In genomic region chr2:86293612-86294011, GRCh38 we compare ENCODE assay signal across 30 cellular contexts. TPM values are rescaled to one million over a fixed set of nuclear protein-coding genes. Genes with fewer than 3 reads are reported as not detected.
A peak's percentile ranks its signal among the peaks of the same experiment; 100 is the strongest.
DNase-seq lines count a peak whose midpoint lies in the region; ATAC-seq, FAIRE-seq and TF ChIP-seq lines count a peak whose summit lies in the region.
"Had no signal": no experiment of that assay in that cellular context is flagged by ENCODE, and none has a peak within 500 bp of the region (broad histone marks: within the 10 kb centered on the region; RNA-seq: fewer than 3 reads in every experiment).

No MANE protein-coding gene starts in this region.

- no peaks in the 10 kb centered on the region for H3K36me3 Mint-ChIP-seq in CD14-positive monocyte
- H3K36me3 Mint-ChIP-seq: CD8-positive, alpha-beta memory T cell; T-cell had no signal

- FAIRE-seq in HTR-8/SVneo (lab: Jason Lieb, UNC) (peak; percentile 54), pancreas (lab: Jason Lieb, UNC) (no peak)

- TF ChIP-seq CTCF in fibroblast of mammary gland (conservative IDR thresholded peaks at IDR 0.05; ENCODE audit: control insufficient read depth, insufficient read depth, low read depth, low read length): no peak
- no peak for TF ChIP-seq CTCF in pancreas (IDR thresholded peaks at IDR 0.05)
- TF ChIP-seq CTCF in CD14-positive monocyte (IDR thresholded peaks at IDR 0.05): no peak

- no peaks in the 10 kb centered on the region for H3K4me1 Mint-ChIP-seq in CD14-positive monocyte
- H3K4me1 Mint-ChIP-seq: activated B cell treated with CpG ODN at 0.5 μM for 24 hours; CD8-positive, alpha-beta memory T cell; T-cell had no signal

- no peaks in the 10 kb centered on the region for H3K36me3 ChIP-seq in pancreas
- H3K36me3 ChIP-seq: BE2C, thoracic aorta, uterus had no signal

- H3K4me1 ChIP-seq in pancreas: no peaks in the 10 kb centered on the region
- H3K4me1 ChIP-seq: BE2C had no signal

- H3K9me3 Mint-ChIP-seq in CD14-positive monocyte: no peaks in the 10 kb centered on the region
- H3K9me3 Mint-ChIP-seq: activated B cell treated with CpG ODN at 0.5 μM for 24 hours; activated T-cell treated with anti-CD3 and anti-CD28 coated beads, Interleukin-2, amount 50 U/mL, for 72 hours; CD8-positive, alpha-beta memory T cell; neural crest cell; T-cell had no signal

- WGBS in pancreas, 2 donors: 36% methylated on average over 3 of the region's 3 CpGs

- no peaks in the 10 kb centered on the region for H3K9me3 ChIP-seq in pancreas
- H3K9me3 ChIP-seq: BE2C, thoracic aorta, uterus had no signal

- H3K27me3 ChIP-seq in pancreas: no peaks in the 10 kb centered on the region
- H3K27me3 ChIP-seq: BE2C, hepatocyte, uterus had no signal

- no peak overlapping the region for H3K4me3 Mint-ChIP-seq in CD14-positive monocyte
- H3K4me3 Mint-ChIP-seq: activated B cell treated with CpG ODN at 0.5 μM for 24 hours; activated T-cell treated with anti-CD3 and anti-CD28 coated beads, Interleukin-2, amount 50 U/mL, for 72 hours; CD8-positive, alpha-beta memory T cell; neural crest cell; T-cell had no signal

- H3K27ac Mint-ChIP-seq in CD14-positive monocyte: no peak overlapping the region
- H3K27ac Mint-ChIP-seq: activated B cell treated with CpG ODN at 0.5 μM for 24 hours; activated T-cell treated with anti-CD3 and anti-CD28 coated beads, Interleukin-2, amount 50 U/mL, for 72 hours; CD8-positive, alpha-beta memory T cell; T-cell had no signal

- DNase-seq in HTR-8/SVneo (ENCODE audit: insufficient read length, low spot score) (no peak), NCI-H526 treated with DMSO at 0.1 percent for 48 hours (lab: John Stamatoyannopoulos, UW) (peak; percentile 54), fibroblast of mammary gland (ENCODE audit: low read depth) (peak; percentile 59), pancreas (no peak), NCI-H2081 treated with DMSO at 0.1 percent for 48 hours (lab: John Stamatoyannopoulos, UW) (no peak), CD14-positive monocyte (ENCODE audit: low spot score) (no peak)
- no peak for DNase-seq in stimulated activated naive CD4-positive, alpha-beta T cell treated with Interleukin-2 at 50 U/mL for 16 hours (lab: John Stamatoyannopoulos, UW)
- DNase-seq: activated B cell treated with CpG ODN at 0.5 μM for 24 hours; activated CD4-positive, alpha-beta T cell treated with anti-CD3 and anti-CD28 coated beads, Interleukin-2, amount 50 U/mL, for 48 hours; activated naive CD4-positive, alpha-beta T cell; activated T-cell treated with anti-CD3 and anti-CD28 coated beads, Interleukin-2, amount 50 U/mL, for 72 hours; BE2C; CD8-positive, alpha-beta memory T cell; EL; H7; NCI-H1105; NCI-H2029 treated with DMSO at 0.1 percent for 48 hours; NCI-H2227 treated with DMSO at 0.1 percent for 48 hours; right cardiac atrium; stimulated activated CD4-positive, alpha-beta T cell treated with anti-CD3 and anti-CD28 coated beads, Interleukin-1b, Interleukin-23, amount 100 ng/mL, for 48 hours; stimulated activated naive CD8-positive, alpha-beta T cell treated with anti-CD3 and anti-CD28 coated beads, Interleukin-15, Interleukin-2, amounts not matched to agents 100 U/mL and 50 U/mL, for 24 hours; T-cell; uterus had no signal

- intact Hi-C loops in pancreas (cut with DNase I) (no loop called here), CD14-positive monocyte (cut with micrococcal nuclease) (no loop called here)

- no peak overlapping the region for H3K27ac ChIP-seq in pancreas
- H3K27ac ChIP-seq: hepatocyte, thoracic aorta, uterus had no signal

- ATAC-seq in pancreas (peak in 3 of 4 donors; percentile 27 to 60 (median 38)), GM21390 (IDR thresholded peaks at IDR 0.05; ENCODE audit: unreplicated experiment) (no peak)
- ATAC-seq: activated T-cell treated with anti-CD3 and anti-CD28 coated beads, Interleukin-2, amount 50 U/mL, for 72 hours; right cardiac atrium; stimulated activated naive CD8-positive, alpha-beta T cell treated with anti-CD3 and anti-CD28 coated beads, Interleukin-15, Interleukin-2, amounts not matched to agents 100 U/mL and 50 U/mL, for 24 hours; T-cell had no signal

- peaks cover 4 to 21% (median 9%) of the 10 kb centered on the region in 3 donors for H3K27me3 Mint-ChIP-seq in CD14-positive monocyte (ENCODE audit: low read depth in 3 of 3)

- H3K4me3 ChIP-seq in fibroblast of mammary gland (ENCODE audit: control insufficient read depth, low read depth, low read length) (no peak overlapping the region), pancreas (no peak overlapping the region)
- H3K4me3 ChIP-seq: hepatocyte, thoracic aorta, uterus had no signal

RNA-seq across cellular contexts. Expression of gene REEP1, which starts 43.8 kb away (rescaled TPM):
- total RNA-seq in pancreas: 1 to 10 TPM; 1.4 to 7.0 (median 4.4) TPM
- 1 to 10 TPM; 2.9 to 4.2 TPM for polyA plus RNA-seq in pancreas
- polyA plus RNA-seq in CD14-positive monocyte: not detected
- total RNA-seq: activated B cell treated with CpG ODN at 0.5 μM for 24 hours, fibroblast of lung, HT1080, MCF 10A had no signal
- polyA plus RNA-seq: CD8-positive, alpha-beta memory T cell had no signal

Comparison
In these comparisons a context has a peak if more than half of its experiments do, and no peak if none do; other contexts are left out.
1. DNase-seq: peak in NCI-H526 treated with DMSO at 0.1 percent for 48 hours (single experiment) and fibroblast of mammary gland (single experiment); none in HTR-8/SVneo (single experiment), pancreas (0 of 6), NCI-H2081 treated with DMSO at 0.1 percent for 48 hours (single experiment), CD14-positive monocyte (single experiment) and stimulated activated naive CD4-positive, alpha-beta T cell treated with Interleukin-2 at 50 U/mL for 16 hours (single experiment).